1 cellular context compared by ENCODE assay signal in genomic region chr6:26031595-26032386, GRCh38.
TF ChIP-seq lines count a peak whose summit lies in the region.

No MANE protein-coding gene starts in this region.

TF ChIP-seq in K562, 482 proteins besides CTCF, POLR2A, EP300 and RAD21 (continued from another document and continues in another):
- TF ChIP-seq ZBTB40 (IDR thresholded peaks at IDR 0.05) (peak; percentile 36; the same call in 1 of the 2 replicates), ZBTB40 (CRISPR knock-in tag; IDR thresholded peaks at IDR 0.05) (peak; percentile 38; the same call in 1 of the 2 replicates), ZC3H4 (CRISPR knock-in tag; IDR thresholded peaks at IDR 0.05; ENCODE audit: borderline replicate concordance) (peak; percentile 100), BACH1 (tag; IDR thresholded peaks at IDR 0.05) (no peak), TCF15 (CRISPR knock-in tag; IDR thresholded peaks at IDR 0.05) (no peak), HMGXB4 (CRISPR knock-in tag; IDR thresholded peaks at IDR 0.05) (peak; percentile 96), TCFL5 (CRISPR knock-in tag; conservative IDR thresholded peaks at IDR 0.05) (no peak), NEUROD1 (IDR thresholded peaks at IDR 0.05; ENCODE audit: borderline replicate concordance, low read depth, low read length, partially characterized antibody) (peak; percentile 86), TRIM25 (IDR thresholded peaks at IDR 0.05; ENCODE audit: borderline replicate concordance) (no peak), MEIS2 (IDR thresholded peaks at IDR 0.05; ENCODE audit: partially characterized antibody) (peak; percentile 29), RBBP5 (IDR thresholded peaks at IDR 0.05; ENCODE audit: borderline replicate concordance, insufficient read depth, low read length, poor library complexity, severe bottlenecking) (peak; percentile 94), ZNF668 (CRISPR knock-in tag; IDR thresholded peaks at IDR 0.05) (0 out of 2 replicates have a peak, but pooled peaks have one; percentile 10), ZNF589 (CRISPR knock-in tag; IDR thresholded peaks at IDR 0.05; ENCODE audit: low read depth) (peak; percentile 94), NCOA2 (IDR thresholded peaks at IDR 0.05; ENCODE audit: partially characterized antibody in 2 of 2) (no peak), ZNF79 (CRISPR knock-in tag; IDR thresholded peaks at IDR 0.05; ENCODE audit: low read depth) (0 out of 2 replicates have a peak, but pooled peaks have one; percentile 10), HNRNPH1 (optimal IDR thresholded peaks at IDR 0.05; ENCODE audit: low read depth, low read length) (no peak), ZFP30 (CRISPR knock-in tag; IDR thresholded peaks at IDR 0.05; ENCODE audit: borderline replicate concordance) (no peak; the same call in 1 of the 2 replicates), NBN (IDR thresholded peaks at IDR 0.05; ENCODE audit: low read depth) (peak; percentile 91), NFYB (IDR thresholded peaks at IDR 0.05; ENCODE audit: extremely low read depth, insufficient read length) (peak; percentile 100), BMI1 (IDR thresholded peaks at IDR 0.05; ENCODE audit: low read length) (no peak), ZNF3 (CRISPR knock-in tag; IDR thresholded peaks at IDR 0.05) (no peak), ZSCAN32 (CRISPR knock-in tag; IDR thresholded peaks at IDR 0.05) (no peak), ZBED1 (IDR thresholded peaks at IDR 0.05) (peak; percentile 99), FOXJ2 (tag; IDR thresholded peaks at IDR 0.05) (no peak), ZNF644 (tag; IDR thresholded peaks at IDR 0.05; ENCODE audit: low read depth) (peak; percentile 34; the same call in 1 of the 2 replicates), SIN3B (IDR thresholded peaks at IDR 0.05; ENCODE audit: low read depth) (peak; percentile 12; the same call in 1 of the 2 replicates), CREB3 (tag; conservative IDR thresholded peaks at IDR 0.05; ENCODE audit: low read depth) (no peak), CCAR2 (IDR thresholded peaks at IDR 0.05; ENCODE audit: low read depth, low read length) (no peak), ZNF77 (CRISPR knock-in tag; IDR thresholded peaks at IDR 0.05) (no peak), SREBF2 (CRISPR knock-in tag; IDR thresholded peaks at IDR 0.05) (0 out of 2 replicates have a peak, but pooled peaks have one; percentile 62), ZNF197 (CRISPR knock-in tag; IDR thresholded peaks at IDR 0.05; ENCODE audit: low read depth) (no peak), IRF9 (tag; IDR thresholded peaks at IDR 0.05) (no peak), CBX2 (IDR thresholded peaks at IDR 0.05; ENCODE audit: insufficient read depth, low read length, poor library complexity, severe bottlenecking) (no peak), XRCC4 (IDR thresholded peaks at IDR 0.05; ENCODE audit: extremely low read depth, insufficient read depth, insufficient read length) (no peak)
- TF ChIP-seq, protein P1, sequence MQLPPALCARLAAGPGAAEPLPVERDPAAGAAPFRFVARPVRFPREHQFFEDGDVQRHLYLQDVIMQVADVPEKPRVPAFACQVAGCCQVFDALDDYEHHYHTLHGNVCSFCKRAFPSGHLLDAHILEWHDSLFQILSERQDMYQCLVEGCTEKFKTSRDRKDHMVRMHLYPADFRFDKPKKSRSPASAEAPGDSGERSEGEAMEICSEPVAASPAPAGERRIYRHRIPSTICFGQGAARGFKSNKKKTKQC (CRISPR knock-in tag; IDR thresholded peaks at IDR 0.05) = peak; percentile 97
- TF ChIP-seq, protein P2, sequence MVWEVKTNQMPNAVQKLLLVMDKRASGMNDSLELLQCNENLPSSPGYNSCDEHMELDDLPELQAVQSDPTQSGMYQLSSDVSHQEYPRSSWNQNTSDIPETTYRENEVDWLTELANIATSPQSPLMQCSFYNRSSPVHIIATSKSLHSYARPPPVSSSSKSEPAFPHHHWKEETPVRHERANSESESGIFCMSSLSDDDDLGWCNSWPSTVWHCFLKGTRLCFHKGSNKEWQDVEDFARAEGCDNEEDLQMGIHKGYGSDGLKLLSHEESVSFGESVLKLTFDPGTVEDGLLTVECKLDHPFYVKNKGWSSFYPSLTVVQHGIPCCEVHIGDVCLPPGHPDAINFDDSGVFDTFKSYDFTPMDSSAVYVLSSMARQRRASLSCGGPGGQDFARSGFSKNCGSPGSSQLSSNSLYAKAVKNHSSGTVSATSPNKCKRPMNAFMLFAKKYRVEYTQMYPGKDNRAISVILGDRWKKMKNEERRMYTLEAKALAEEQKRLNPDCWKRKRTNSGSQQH (CRISPR knock-in tag; IDR thresholded peaks at IDR 0.05) = peak; percentile 97
- TF ChIP-seq, protein P3, sequence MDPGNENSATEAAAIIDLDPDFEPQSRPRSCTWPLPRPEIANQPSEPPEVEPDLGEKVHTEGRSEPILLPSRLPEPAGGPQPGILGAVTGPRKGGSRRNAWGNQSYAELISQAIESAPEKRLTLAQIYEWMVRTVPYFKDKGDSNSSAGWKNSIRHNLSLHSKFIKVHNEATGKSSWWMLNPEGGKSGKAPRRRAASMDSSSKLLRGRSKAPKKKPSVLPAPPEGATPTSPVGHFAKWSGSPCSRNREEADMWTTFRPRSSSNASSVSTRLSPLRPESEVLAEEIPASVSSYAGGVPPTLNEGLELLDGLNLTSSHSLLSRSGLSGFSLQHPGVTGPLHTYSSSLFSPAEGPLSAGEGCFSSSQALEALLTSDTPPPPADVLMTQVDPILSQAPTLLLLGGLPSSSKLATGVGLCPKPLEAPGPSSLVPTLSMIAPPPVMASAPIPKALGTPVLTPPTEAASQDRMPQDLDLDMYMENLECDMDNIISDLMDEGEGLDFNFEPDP (CRISPR knock-in tag; IDR thresholded peaks at IDR 0.05) = peak; percentile 68; the same call in 1 of the 2 replicates
- TF ChIP-seq, protein P4, sequence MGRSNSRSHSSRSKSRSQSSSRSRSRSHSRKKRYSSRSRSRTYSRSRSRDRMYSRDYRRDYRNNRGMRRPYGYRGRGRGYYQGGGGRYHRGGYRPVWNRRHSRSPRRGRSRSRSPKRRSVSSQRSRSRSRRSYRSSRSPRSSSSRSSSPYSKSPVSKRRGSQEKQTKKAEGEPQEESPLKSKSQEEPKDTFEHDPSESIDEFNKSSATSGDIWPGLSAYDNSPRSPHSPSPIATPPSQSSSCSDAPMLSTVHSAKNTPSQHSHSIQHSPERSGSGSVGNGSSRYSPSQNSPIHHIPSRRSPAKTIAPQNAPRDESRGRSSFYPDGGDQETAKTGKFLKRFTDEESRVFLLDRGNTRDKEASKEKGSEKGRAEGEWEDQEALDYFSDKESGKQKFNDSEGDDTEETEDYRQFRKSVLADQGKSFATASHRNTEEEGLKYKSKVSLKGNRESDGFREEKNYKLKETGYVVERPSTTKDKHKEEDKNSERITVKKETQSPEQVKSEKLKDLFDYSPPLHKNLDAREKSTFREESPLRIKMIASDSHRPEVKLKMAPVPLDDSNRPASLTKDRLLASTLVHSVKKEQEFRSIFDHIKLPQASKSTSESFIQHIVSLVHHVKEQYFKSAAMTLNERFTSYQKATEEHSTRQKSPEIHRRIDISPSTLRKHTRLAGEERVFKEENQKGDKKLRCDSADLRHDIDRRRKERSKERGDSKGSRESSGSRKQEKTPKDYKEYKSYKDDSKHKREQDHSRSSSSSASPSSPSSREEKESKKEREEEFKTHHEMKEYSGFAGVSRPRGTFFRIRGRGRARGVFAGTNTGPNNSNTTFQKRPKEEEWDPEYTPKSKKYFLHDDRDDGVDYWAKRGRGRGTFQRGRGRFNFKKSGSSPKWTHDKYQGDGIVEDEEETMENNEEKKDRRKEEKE (IDR thresholded peaks at IDR 0.05; ENCODE audit: borderline replicate concordance in 1 of 2, control insufficient read depth in 1 of 2, low read depth in 2 of 2, low read length in 1 of 2) = peak; percentile 86 to 98; a peak in 3 of 4 replicates
